ENCODE assay signal across 8 cellular contexts in the genomic region with DNA sequence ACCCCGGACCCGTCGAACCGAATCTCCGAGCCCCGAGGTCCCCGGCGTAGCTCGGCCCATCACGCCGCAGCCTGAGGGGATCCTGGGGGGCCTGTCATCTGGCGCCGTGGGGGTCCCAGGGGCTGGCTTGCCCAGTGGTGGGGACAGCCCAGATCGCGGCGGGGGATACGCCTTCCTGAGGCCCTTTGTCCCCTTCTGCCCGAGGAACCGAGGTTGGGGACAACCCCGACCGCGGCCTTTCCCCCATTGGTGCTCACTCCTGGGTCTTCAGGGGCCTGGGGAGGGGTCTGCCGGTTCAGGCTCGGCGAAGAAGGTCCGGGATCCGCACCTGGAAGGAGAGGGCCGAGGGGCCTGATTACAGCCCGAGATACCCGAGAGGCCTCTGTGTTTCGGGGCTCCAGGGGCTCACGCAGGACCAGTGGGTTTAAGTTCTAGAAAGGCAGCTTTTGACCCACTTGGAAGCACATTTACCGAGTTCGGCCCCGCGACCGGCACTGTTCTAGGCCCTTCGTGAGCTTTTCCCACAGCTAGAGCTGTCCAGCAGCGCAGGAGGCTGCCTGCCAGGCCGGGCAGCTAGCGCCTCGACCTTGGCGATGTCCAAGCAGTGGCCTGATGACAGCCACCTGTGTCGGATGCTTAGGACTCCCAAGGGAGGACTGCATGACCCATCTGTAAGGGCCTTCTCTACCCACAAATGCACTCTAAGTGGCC. TPM values are rescaled to one million over a fixed set of nuclear protein-coding genes. Genes with fewer than 3 reads are reported as not detected.
DNase-seq lines count a peak whose midpoint lies in the region; ATAC-seq and TF ChIP-seq lines count a peak whose summit lies in the region.

No MANE protein-coding gene starts in this region.

- H3K4me1 ChIP-seq in CD8-positive, alpha-beta T cell (ENCODE audit: insufficient read depth, low read length), result peaks cover 43% of the 10 kb centered on the region
- H3K4me1 ChIP-seq in OCI-LY3 (ENCODE audit: low read length), result peaks cover 38% of the 10 kb centered on the region
- H3K4me1 ChIP-seq in mucosa of descending colon (ENCODE audit: low read depth), result peaks cover 17% of the 10 kb centered on the region

- peak overlapping the region; percentile 50 for H3K27ac ChIP-seq in CD8-positive, alpha-beta T cell (ENCODE audit: low read depth, low read length)
- H3K27ac ChIP-seq in OCI-LY3 (ENCODE audit: low read length), result no peak overlapping the region

- H3K36me3 ChIP-seq in CD8-positive, alpha-beta T cell (ENCODE audit: insufficient read depth, low read length), result no peaks in the 10 kb centered on the region
- H3K36me3 ChIP-seq in OCI-LY3 (replicated peaks; ENCODE audit: low read depth, low read length), result peaks cover 2% of the 10 kb centered on the region
- no peaks in the 10 kb centered on the region for H3K36me3 ChIP-seq in mucosa of descending colon (ENCODE audit: low read depth)

- H3K4me1 Mint-ChIP-seq in CD8-positive, alpha-beta T cell (ENCODE audit: low read depth), result peaks cover 39% of the 10 kb centered on the region

- H3K27me3 Mint-ChIP-seq in CD8-positive, alpha-beta T cell (ENCODE audit: low read depth), result no peaks in the 10 kb centered on the region

- H3K4me2 ChIP-seq in OCI-LY3 (ENCODE audit: low read length), result peak overlapping the region; percentile 82

- no peaks in the 10 kb centered on the region for H4K20me1 ChIP-seq in OCI-LY3 (ENCODE audit: insufficient read depth, low read length)

- H3K9me3 Mint-ChIP-seq in CD8-positive, alpha-beta T cell, result no peaks in the 10 kb centered on the region

- peak overlapping the region; percentile 70 for H3K27ac Mint-ChIP-seq in CD8-positive, alpha-beta T cell

- DNase-seq in CD8-positive, alpha-beta T cell, result peak in 3 of 7 experiments; percentile 8 to 56 (median 13)
- DNase-seq in effector CD4-positive, alpha-beta T cell, result peak; percentile 2
- DNase-seq in mucosa of descending colon, result peak; percentile 49 to 74 (median 64)
- no peak for DNase-seq in kidney glomerular epithelial cell (lab: John Stamatoyannopoulos, UW)

- 0 out of 2 replicates have a peak overlapping the region, but pooled peaks have one; percentile 9 for H2AFZ ChIP-seq in OCI-LY3 (ENCODE audit: low read depth, low read length)

- H3K27me3 ChIP-seq in CD8-positive, alpha-beta T cell (ENCODE audit: insufficient read depth, low read length), result no peaks in the 10 kb centered on the region
- no peaks in the 10 kb centered on the region for H3K27me3 ChIP-seq in OCI-LY3 (ENCODE audit: low read depth, low read length)

- no peak for ATAC-seq in CD8-positive, alpha-beta T cell
- ATAC-seq in GM19455 (IDR thresholded peaks at IDR 0.05; ENCODE audit: unreplicated experiment) (peak; percentile 4), mucosa of descending colon (peak; percentile 26), GM19328 (IDR thresholded peaks at IDR 0.05; ENCODE audit: unreplicated experiment) (no peak), GM21576 (IDR thresholded peaks at IDR 0.05; ENCODE audit: unreplicated experiment) (no peak)

- H3K4me3 ChIP-seq in CD8-positive, alpha-beta T cell (ENCODE audit: low read depth, low read length), result peak overlapping the region; percentile 65
- H3K4me3 ChIP-seq in OCI-LY3 (ENCODE audit: low read length) (peak overlapping the region; percentile 86), mucosa of descending colon (peak overlapping the region; percentile 82)

- CTCF ChIA-PET in CD8-positive, alpha-beta T cell (lab: Charles Lee), result interaction anchor here (0.8 to 6.9 kb wide), 8 partner anchors 11 to 184 kb away, joined by 3 to 49 read pairs (median 4); no protein-coding TSS in a partner anchor

- POLR2A ChIA-PET in CD8-positive, alpha-beta T cell (lab: Charles Lee), result interaction anchor here (0.7 to 4.6 kb wide), 13 partner anchors 9 to 621 kb away, joined by 3 to 22 read pairs (median 4); partner anchors contain the start of genes MRPL46 and MRPS11

- peaks cover 36% of the 10 kb centered on the region for H3K79me2 ChIP-seq in OCI-LY3 (ENCODE audit: low read length)

- H3K9me3 ChIP-seq in CD8-positive, alpha-beta T cell (ENCODE audit: low read length), result no peaks in the 10 kb centered on the region
- H3K9me3 ChIP-seq in OCI-LY3 (ENCODE audit: insufficient read depth, low read length) (no peaks in the 10 kb centered on the region), mucosa of descending colon (no peaks in the 10 kb centered on the region)

- peaks cover 4% of the 10 kb centered on the region for H3K36me3 Mint-ChIP-seq in CD8-positive, alpha-beta T cell

- peak overlapping the region; percentile 73 for H3K9ac ChIP-seq in OCI-LY3 (ENCODE audit: low read length)

- H3K4me3 Mint-ChIP-seq in CD8-positive, alpha-beta T cell, result no peak overlapping the region

- TF ChIP-seq CTCF in CD8-positive, alpha-beta T cell (IDR thresholded peaks at IDR 0.05), result no peak
- TF ChIP-seq CTCF in OCI-LY3 (IDR thresholded peaks at IDR 0.05; ENCODE audit: low read depth, low read length), result no peak
- TF ChIP-seq CTCF in mucosa of descending colon (IDR thresholded peaks at IDR 0.05), result no peak

- intact Hi-C loops in CD8-positive, alpha-beta T cell (cut with DNase I, micrococcal nuclease), result loop anchor here (1.0 to 10.0 kb wide), 11 partner anchors 31 to 542 kb away; partner anchors contain the start of genes DET1 (in 2 of the 2), POLG (in 2 of the 2), TICRR (in 2 of the 2) and AEN (in 1 of the 2)
- intact Hi-C loops in mucosa of descending colon (cut with DNase I, micrococcal nuclease), result no loop called here

RNA-seq across cellular contexts. Expression of gene ABHD2, which starts 0.5 kb away (rescaled TPM):
- total RNA-seq in CD8-positive, alpha-beta T cell, result 10 to 100 TPM; 22.2 to 25.7 TPM
- 100 to 1,000 TPM in 1 of 3 donors, 10 to 100 TPM in 2; 82.2 to 156 (median 92.7) TPM for total RNA-seq in mucosa of descending colon

Comparison
In these comparisons a context has a peak if more than half of its experiments do, and no peak if none do; other contexts are left out.
1. ATAC-seq: peak in GM19455 (single experiment) and mucosa of descending colon (single experiment); none in CD8-positive, alpha-beta T cell (single experiment), GM19328 (single experiment) and GM21576 (single experiment).
2. intact Hi-C loops: an anchor here in CD8-positive, alpha-beta T cell (1.0 to 10.0 kb wide); none called in mucosa of descending colon.
3. Peak in every context shown above with its lines, with median percentiles within 50 percentile points of each other: H3K4me3 ChIP-seq.